In genomic region chr13:114283581-114283980, GRCh38 we compare ENCODE assay signal across 9 cellular contexts. TPM values are rescaled to one million over a fixed set of nuclear protein-coding genes. Genes with fewer than 3 reads are reported as not detected.
DNase-seq lines count a peak whose midpoint lies in the region; ATAC-seq and TF ChIP-seq lines count a peak whose summit lies in the region.
"Had no signal": no experiment of that assay in that cellular context is flagged by ENCODE, and none has a peak within 500 bp of the region (broad histone marks: within the 10 kb centered on the region; RNA-seq: fewer than 3 reads in every experiment).

No MANE protein-coding gene starts in this region.

- H4K20me1 ChIP-seq in OCI-LY7 (ENCODE audit: insufficient read depth, low read length), result no peaks in the 10 kb centered on the region

- H3K4me1 ChIP-seq in OCI-LY7 (ENCODE audit: insufficient read depth, low read length, poor library complexity, severe bottlenecking) (peaks cover 20% of the 10 kb centered on the region), skeletal muscle satellite cell (ENCODE audit: control insufficient read depth, insufficient read depth, low read length) (peaks cover 33% of the 10 kb centered on the region)

- BruUV-seq in OCI-LY7 (replicated peaks; lab: Mats Ljungman, UMichigan), result no TSS peak

- H3K4me3 ChIP-seq in OCI-LY7 (ENCODE audit: low read depth, low read length, poor library complexity, severe bottlenecking), result no peak overlapping the region
- peak overlapping the region; percentile 97 for H3K4me3 ChIP-seq in skeletal muscle satellite cell (ENCODE audit: low read length)

- no peaks in the 10 kb centered on the region for H3K27me3 Mint-ChIP-seq in activated CD4-positive, alpha-beta T cell treated with anti-CD3 and anti-CD28 coated beads, Interleukin-2, amount 10 ng/mL, durations not matched to agents 7 days and 5 days
- no peaks in the 10 kb centered on the region for H3K27me3 Mint-ChIP-seq in chondrocyte (ENCODE audit: low read depth)

- H3K4me1 Mint-ChIP-seq in activated CD4-positive, alpha-beta T cell treated with anti-CD3 and anti-CD28 coated beads, Interleukin-2, amount 10 ng/mL, durations not matched to agents 7 days and 5 days, result peaks cover 53% of the 10 kb centered on the region
- H3K4me1 Mint-ChIP-seq in chondrocyte (ENCODE audit: low read depth), result peaks cover 48% of the 10 kb centered on the region

- no peak for ATAC-seq in HG03097 (IDR thresholded peaks at IDR 0.05; ENCODE audit: low FRiP score, unreplicated experiment)

- H3K27ac Mint-ChIP-seq in activated CD4-positive, alpha-beta T cell treated with anti-CD3 and anti-CD28 coated beads, Interleukin-2, amount 10 ng/mL, durations not matched to agents 7 days and 5 days, result peak overlapping the region; percentile 21
- peak overlapping the region; percentile 67 for H3K27ac Mint-ChIP-seq in chondrocyte (ENCODE audit: unreplicated experiment)

- TF ChIP-seq CTCF in OCI-LY7 (conservative IDR thresholded peaks at IDR 0.05; ENCODE audit: low read length) (no peak), chondrocyte (IDR thresholded peaks at IDR 0.05) (no peak)

- H3K9me3 ChIP-seq in OCI-LY7 (ENCODE audit: low read length) (no peaks in the 10 kb centered on the region), skeletal muscle satellite cell (replicated peaks; ENCODE audit: low read length) (no peaks in the 10 kb centered on the region)
- H3K9me3 ChIP-seq: adrenal gland had no signal

- intact Hi-C loops in OCI-LY7 (cut with micrococcal nuclease; ENCODE audit: unreplicated experiment), result no loop called here

- CTCF ChIA-PET in activated CD4-positive, alpha-beta T cell treated with anti-CD3 and anti-CD28 coated beads, Interleukin-2, amount 10 ng/mL, durations not matched to agents 7 days and 5 days (lab: Charles Lee), result interaction anchor here (0.7 kb wide), 1 partner anchor 57 kb away, joined by 3 read pairs; no protein-coding TSS in a partner anchor
- CTCF ChIA-PET in OCI-LY7 (lab: Charles Lee; ENCODE audit: unreplicated experiment), result no interaction called here

- no peak overlapping the region for H2AFZ ChIP-seq in OCI-LY7 (ENCODE audit: low read length)

- no peak overlapping the region for H3K27ac ChIP-seq in OCI-LY7 (ENCODE audit: low read depth, low read length, poor library complexity, severe bottlenecking)
- H3K27ac ChIP-seq: adrenal gland had no signal

- no peaks in the 10 kb centered on the region for H3K27me3 ChIP-seq in skeletal muscle satellite cell (ENCODE audit: control insufficient read depth, insufficient read depth, low read length)
- H3K27me3 ChIP-seq: adrenal gland had no signal

- POLR2A ChIA-PET in activated CD4-positive, alpha-beta T cell treated with anti-CD3 and anti-CD28 coated beads, Interleukin-2, amount 10 ng/mL, durations not matched to agents 7 days and 5 days (lab: Charles Lee), result no interaction called here
- POLR2A ChIA-PET in OCI-LY7 (lab: Charles Lee), result no interaction called here

- peak overlapping the region; percentile 48 for H3K4me3 Mint-ChIP-seq in activated CD4-positive, alpha-beta T cell treated with anti-CD3 and anti-CD28 coated beads, Interleukin-2, amount 10 ng/mL, durations not matched to agents 7 days and 5 days
- peak overlapping the region; percentile 24 for H3K4me3 Mint-ChIP-seq in chondrocyte (ENCODE audit: unreplicated experiment)

- in situ Hi-C loops in G401 (cut with HindIII; ENCODE audit: low sequenced_read_pairs), result no loop called here

- H3K9ac ChIP-seq in skeletal muscle satellite cell (ENCODE audit: low read depth, low read length), result peak overlapping the region; percentile 14

- H3K36me3 ChIP-seq in OCI-LY7 (ENCODE audit: insufficient read depth, low read length) (peaks cover 51% of the 10 kb centered on the region), skeletal muscle satellite cell (ENCODE audit: insufficient read depth, low read length) (peaks cover 48% of the 10 kb centered on the region)

- H3K4me2 ChIP-seq in OCI-LY7 (ENCODE audit: low read length) (peak overlapping the region; percentile 87), skeletal muscle satellite cell (ENCODE audit: low read length) (peak overlapping the region; percentile 74)

- no peak for DNase-seq in activated CD4-positive, alpha-beta T cell treated with anti-CD3 and anti-CD28 coated beads, Interleukin-2, amount 10 ng/mL, durations not matched to agents 7 days and 5 days
- DNase-seq in activated CD4-positive, alpha-beta T cell treated with anti-CD3 and anti-CD28 coated beads, Interleukin-2, amount 50 U/mL, for 1 hour, result no peak
- DNase-seq in OCI-LY7 (ENCODE audit: low spot score) (no peak), chondrocyte (ENCODE audit: low spot score) (no peak), occipital lobe (lab: John Stamatoyannopoulos, UW) (no peak), G401 (ENCODE audit: low spot score) (no peak)
- DNase-seq: adrenal gland had no signal

- H3K9me2 ChIP-seq in OCI-LY7 (ENCODE audit: insufficient read depth, low read length), result no peaks in the 10 kb centered on the region

- H3K9me3 Mint-ChIP-seq in activated CD4-positive, alpha-beta T cell treated with anti-CD3 and anti-CD28 coated beads, Interleukin-2, amount 10 ng/mL, durations not matched to agents 7 days and 5 days, result no peaks in the 10 kb centered on the region
- no peaks in the 10 kb centered on the region for H3K9me3 Mint-ChIP-seq in chondrocyte (ENCODE audit: low read depth)

- peaks cover 19% of the 10 kb centered on the region for H3K79me2 ChIP-seq in OCI-LY7 (ENCODE audit: insufficient read depth, low read depth, low read length)

- peaks cover 48% of the 10 kb centered on the region for H3K36me3 Mint-ChIP-seq in activated CD4-positive, alpha-beta T cell treated with anti-CD3 and anti-CD28 coated beads, Interleukin-2, amount 10 ng/mL, durations not matched to agents 7 days and 5 days (ENCODE audit: low read depth)
- peaks cover 24% of the 10 kb centered on the region for H3K36me3 Mint-ChIP-seq in chondrocyte (ENCODE audit: low read depth)

RNA-seq across cellular contexts. Expression of gene UPF3A, which starts 2.2 kb away (rescaled TPM):
- total RNA-seq in activated CD4-positive, alpha-beta T cell treated with anti-CD3 and anti-CD28 coated beads, Interleukin-2, amount 10 ng/mL, durations not matched to agents 7 days and 5 days, result 10 to 100 TPM; 55.1 to 62.1 TPM
- total RNA-seq in OCI-LY7 (2014; rRNA removed; shearing (Covaris generic)), result 26.2 and 27.8 TPM in 2 replicates
- 55.4 and 62.8 TPM in 2 replicates for total RNA-seq in OCI-LY7 (2022)
- total RNA-seq in chondrocyte, result 44.4 to 48.7 TPM (median 46.2 TPM) in 3 replicates
- 9.4 and 18.5 TPM in 2 replicates for total RNA-seq in skeletal muscle satellite cell (2012; rRNA removed)
- 53.0 TPM for total RNA-seq in occipital lobe
- total RNA-seq in G401 (2014; rRNA removed; shearing (Covaris generic)), result 8.2 and 28.3 TPM in 2 replicates

RNA-seq across cellular contexts. Expression of gene CHAMP1, which starts 30.7 kb away (rescaled TPM):
- 10 to 100 TPM; 31.9 to 34.8 TPM for total RNA-seq in activated CD4-positive, alpha-beta T cell treated with anti-CD3 and anti-CD28 coated beads, Interleukin-2, amount 10 ng/mL, durations not matched to agents 7 days and 5 days
- total RNA-seq in OCI-LY7 (2014; rRNA removed; shearing (Covaris generic)), result 12.4 and 13.6 TPM in 2 replicates
- total RNA-seq in OCI-LY7 (2022), result 37.9 and 42.8 TPM in 2 replicates
- total RNA-seq in chondrocyte, result 22.0 to 25.0 TPM (median 23.5 TPM) in 3 replicates
- 14.4 and 19.0 TPM in 2 replicates for total RNA-seq in skeletal muscle satellite cell (2012; rRNA removed)
- total RNA-seq in occipital lobe, result 7.8 TPM
- 8.6 and 18.0 TPM in 2 replicates for total RNA-seq in G401 (2014; rRNA removed; shearing (Covaris generic))

RNA-seq across cellular contexts. Expression of gene CDC16, which starts 48.9 kb away (rescaled TPM):
- total RNA-seq in activated CD4-positive, alpha-beta T cell treated with anti-CD3 and anti-CD28 coated beads, Interleukin-2, amount 10 ng/mL, durations not matched to agents 7 days and 5 days, result 10 to 100 TPM; 81.6 to 85.4 TPM
- total RNA-seq in OCI-LY7 (2014; rRNA removed; shearing (Covaris generic)), result 21.7 and 23.1 TPM in 2 replicates
- total RNA-seq in OCI-LY7 (2022) (48.7 and 54.8 TPM in 2 replicates), chondrocyte (69.0 to 83.0 TPM (median 78.0 TPM) in 3 replicates), occipital lobe (49.4 TPM)
- total RNA-seq in skeletal muscle satellite cell (2012; rRNA removed), result 46.6 and 55.7 TPM in 2 replicates
- total RNA-seq in G401 (2014; rRNA removed; shearing (Covaris generic)), result 66.5 and 77.5 TPM in 2 replicates
